Comparison of ENCODE assay signal across 16 cellular contexts in the genomic region with DNA sequence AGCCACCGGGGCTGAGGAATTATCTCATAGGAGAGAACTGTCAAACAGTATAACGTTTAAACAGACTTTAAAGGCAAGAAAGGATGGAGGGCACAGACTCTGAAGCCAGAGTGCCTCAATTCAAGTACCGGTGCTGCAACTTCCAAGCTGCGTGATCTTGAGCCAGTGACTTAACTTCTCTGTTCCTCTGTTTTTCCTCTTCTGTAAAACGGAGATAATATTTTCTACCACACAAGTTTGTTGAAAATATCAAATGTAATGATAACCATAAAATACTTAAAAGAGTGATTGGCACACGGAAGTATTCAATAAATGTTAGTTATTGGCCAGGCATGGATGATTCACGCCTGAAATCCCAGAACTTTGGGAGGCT. TPM values are rescaled to one million over a fixed set of nuclear protein-coding genes. Genes with fewer than 3 reads are reported as not detected.
A peak's percentile ranks its signal among the peaks of the same experiment; 100 is the strongest.
DNase-seq lines count a peak whose midpoint lies in the region; ATAC-seq, FAIRE-seq and TF ChIP-seq lines count a peak whose summit lies in the region.
"Had no signal": no experiment of that assay in that cellular context is flagged by ENCODE, and none has a peak within 500 bp of the region (broad histone marks: within the 10 kb centered on the region; RNA-seq: fewer than 3 reads in every experiment).

No MANE protein-coding gene starts in this region.

- no peak overlapping the region for H3K4me3 Mint-ChIP-seq in activated CD8-positive, alpha-beta memory T cell treated with anti-CD3 and anti-CD28 coated beads, Interleukin-2, amount 10 ng/mL, durations not matched to agents 7 days and 5 days
- peak overlapping the region; percentile 62 for H3K4me3 Mint-ChIP-seq in activated T-helper 2 cell treated with anti-CD3 and anti-CD28 coated beads, Interferon-gamma antibody, Interleukin-2, Interleukin-4, amounts not matched to agents 10 μg/mL and 5 μg/mL and 100 μg/mL, durations not matched to agents 14 hours and 24 hours and 36 hours (ENCODE audit: low read depth)
- no peak overlapping the region for H3K4me3 Mint-ChIP-seq in natural killer cell
- H3K4me3 Mint-ChIP-seq: type B pancreatic cell had no signal

- H3K27me3 Mint-ChIP-seq in activated CD8-positive, alpha-beta memory T cell treated with anti-CD3 and anti-CD28 coated beads, Interleukin-2, amount 10 ng/mL, durations not matched to agents 7 days and 5 days = no peaks in the 10 kb centered on the region
- H3K27me3 Mint-ChIP-seq in activated T-helper 2 cell treated with anti-CD3 and anti-CD28 coated beads, Interferon-gamma antibody, Interleukin-2, Interleukin-4, amounts not matched to agents 10 μg/mL and 5 μg/mL and 100 μg/mL, durations not matched to agents 14 hours and 24 hours and 36 hours (ENCODE audit: low read depth) = no peaks in the 10 kb centered on the region
- no peaks in the 10 kb centered on the region for H3K27me3 Mint-ChIP-seq in natural killer cell (ENCODE audit: low read depth in 2 of 2)
- H3K27me3 Mint-ChIP-seq: type B pancreatic cell had no signal

- H3K9me3 Mint-ChIP-seq in activated CD8-positive, alpha-beta memory T cell treated with anti-CD3 and anti-CD28 coated beads, Interleukin-2, amount 10 ng/mL, durations not matched to agents 7 days and 5 days (ENCODE audit: low read depth) = no peaks in the 10 kb centered on the region
- no peaks in the 10 kb centered on the region for H3K9me3 Mint-ChIP-seq in activated T-helper 2 cell treated with anti-CD3 and anti-CD28 coated beads, Interferon-gamma antibody, Interleukin-2, Interleukin-4, amounts not matched to agents 10 μg/mL and 5 μg/mL and 100 μg/mL, durations not matched to agents 14 hours and 24 hours and 36 hours
- no peaks in the 10 kb centered on the region for H3K9me3 Mint-ChIP-seq in natural killer cell
- H3K9me3 Mint-ChIP-seq: type B pancreatic cell had no signal

- DNase-seq in activated CD8-positive, alpha-beta memory T cell treated with anti-CD3 and anti-CD28 coated beads, Interleukin-2, amount 10 ng/mL, durations not matched to agents 7 days and 5 days = no peak
- no peak for DNase-seq in activated CD8-positive, alpha-beta memory T cell treated with anti-CD3 and anti-CD28 coated beads for 24 hours
- DNase-seq in GM19239 (ENCODE audit: insufficient read length, low spot score) = no peak
- no peak for DNase-seq in activated T-helper 2 cell treated with anti-CD3 and anti-CD28 coated beads, Interferon-gamma antibody, Interleukin-2, Interleukin-4, amounts not matched to agents 10 μg/mL and 5 μg/mL and 100 μg/mL, durations not matched to agents 14 hours and 24 hours and 36 hours (ENCODE audit: low spot score)
- DNase-seq in natural killer cell = no peak
- no peak for DNase-seq in amniotic stem cell (lab: John Stamatoyannopoulos, UW)
- DNase-seq: adrenal gland, caudate nucleus, midbrain, NCI-H1092, NCI-H2107, NCI-H510A treated with DMSO at 0.1 percent for 48 hours, WERI-Rb-1 had no signal

- H3K36me3 Mint-ChIP-seq in activated CD8-positive, alpha-beta memory T cell treated with anti-CD3 and anti-CD28 coated beads, Interleukin-2, amount 10 ng/mL, durations not matched to agents 7 days and 5 days = peaks cover 35% of the 10 kb centered on the region
- peaks cover 58% of the 10 kb centered on the region for H3K36me3 Mint-ChIP-seq in activated T-helper 2 cell treated with anti-CD3 and anti-CD28 coated beads, Interferon-gamma antibody, Interleukin-2, Interleukin-4, amounts not matched to agents 10 μg/mL and 5 μg/mL and 100 μg/mL, durations not matched to agents 14 hours and 24 hours and 36 hours (ENCODE audit: low read depth)
- no peaks in the 10 kb centered on the region for H3K36me3 Mint-ChIP-seq in natural killer cell
- H3K36me3 Mint-ChIP-seq: type B pancreatic cell had no signal

- TF ChIP-seq CTCF in natural killer cell (IDR thresholded peaks at IDR 0.05) = no peak

- peak overlapping the region; percentile 99 for H3K27ac Mint-ChIP-seq in activated CD8-positive, alpha-beta memory T cell treated with anti-CD3 and anti-CD28 coated beads, Interleukin-2, amount 10 ng/mL, durations not matched to agents 7 days and 5 days
- peak overlapping the region; percentile 85 for H3K27ac Mint-ChIP-seq in activated T-helper 2 cell treated with anti-CD3 and anti-CD28 coated beads, Interferon-gamma antibody, Interleukin-2, Interleukin-4, amounts not matched to agents 10 μg/mL and 5 μg/mL and 100 μg/mL, durations not matched to agents 14 hours and 24 hours and 36 hours
- peak overlapping the region; percentile 94 to 98 for H3K27ac Mint-ChIP-seq in natural killer cell
- H3K27ac Mint-ChIP-seq: type B pancreatic cell had no signal

- intact Hi-C loops in activated T-helper 2 cell treated with anti-CD3 and anti-CD28 coated beads, Interferon-gamma antibody, Interleukin-2, Interleukin-4, amounts not matched to agents 10 μg/mL and 5 μg/mL and 100 μg/mL, durations not matched to agents 14 hours and 24 hours and 36 hours (cut with micrococcal nuclease) = loop anchor here (5.0 kb wide), 1 partner anchor 293 kb away; no protein-coding TSS in a partner anchor
- intact Hi-C loops in natural killer cell (cut with micrococcal nuclease) = no loop called here

- CTCF ChIA-PET in activated CD8-positive, alpha-beta memory T cell treated with anti-CD3 and anti-CD28 coated beads, Interleukin-2, amount 10 ng/mL, durations not matched to agents 7 days and 5 days (lab: Charles Lee) = interaction anchor here (0.7 to 8.1 kb wide), 9 partner anchors 19 to 239 kb away, joined by 3 to 143 read pairs (median 7); a partner anchor contains a TSS

- FAIRE-seq in GM19239 (lab: Jason Lieb, UNC) = peak; percentile 59

- peaks cover 79% of the 10 kb centered on the region for H3K4me1 Mint-ChIP-seq in activated CD8-positive, alpha-beta memory T cell treated with anti-CD3 and anti-CD28 coated beads, Interleukin-2, amount 10 ng/mL, durations not matched to agents 7 days and 5 days
- H3K4me1 Mint-ChIP-seq in activated T-helper 2 cell treated with anti-CD3 and anti-CD28 coated beads, Interferon-gamma antibody, Interleukin-2, Interleukin-4, amounts not matched to agents 10 μg/mL and 5 μg/mL and 100 μg/mL, durations not matched to agents 14 hours and 24 hours and 36 hours (ENCODE audit: low read depth) = peaks cover 63% of the 10 kb centered on the region
- peaks cover 31 to 52% of the 10 kb centered on the region in 2 donors for H3K4me1 Mint-ChIP-seq in natural killer cell

- ATAC-seq in activated CD8-positive, alpha-beta memory T cell treated with anti-CD3 and anti-CD28 coated beads, Interleukin-2, amount 10 ng/mL, durations not matched to agents 7 days and 5 days = no peak
- ATAC-seq in natural killer cell = no peak
- no peak for ATAC-seq in HG02870 (IDR thresholded peaks at IDR 0.05; ENCODE audit: unreplicated experiment)
- no peak for ATAC-seq in GM18498 (IDR thresholded peaks at IDR 0.05; ENCODE audit: unreplicated experiment)

RNA-seq across cellular contexts. Expression of a gene that starts 18.2 kb away (rescaled TPM):
- total RNA-seq in activated CD8-positive, alpha-beta memory T cell treated with anti-CD3 and anti-CD28 coated beads, Interleukin-2, amount 10 ng/mL, durations not matched to agents 7 days and 5 days = 10 to 100 TPM; 74.6 to 81.3 TPM
- total RNA-seq in activated T-helper 2 cell treated with anti-CD3 and anti-CD28 coated beads, Interferon-gamma antibody, Interleukin-2, Interleukin-4, amounts not matched to agents 10 μg/mL and 5 μg/mL and 100 μg/mL, durations not matched to agents 14 hours and 24 hours and 36 hours = 152 and 154 TPM in 2 replicates
- total RNA-seq in natural killer cell = 10 to 100 TPM; 12.6 to 32.5 (median 21.4) TPM

RNA-seq across cellular contexts. Expression of a gene that starts 38.0 kb away (rescaled TPM):
- total RNA-seq in activated CD8-positive, alpha-beta memory T cell treated with anti-CD3 and anti-CD28 coated beads, Interleukin-2, amount 10 ng/mL, durations not matched to agents 7 days and 5 days = 1 to 10 TPM; 2.1 to 5.8 TPM
- total RNA-seq in activated T-helper 2 cell treated with anti-CD3 and anti-CD28 coated beads, Interferon-gamma antibody, Interleukin-2, Interleukin-4, amounts not matched to agents 10 μg/mL and 5 μg/mL and 100 μg/mL, durations not matched to agents 14 hours and 24 hours and 36 hours = 3.2 and 5.9 TPM in 2 replicates
- 1 to 10 TPM; 1.4 to 4.8 (median 2.1) TPM for total RNA-seq in natural killer cell
